25 cellular contexts compared by ENCODE assay signal in the genomic region with DNA sequence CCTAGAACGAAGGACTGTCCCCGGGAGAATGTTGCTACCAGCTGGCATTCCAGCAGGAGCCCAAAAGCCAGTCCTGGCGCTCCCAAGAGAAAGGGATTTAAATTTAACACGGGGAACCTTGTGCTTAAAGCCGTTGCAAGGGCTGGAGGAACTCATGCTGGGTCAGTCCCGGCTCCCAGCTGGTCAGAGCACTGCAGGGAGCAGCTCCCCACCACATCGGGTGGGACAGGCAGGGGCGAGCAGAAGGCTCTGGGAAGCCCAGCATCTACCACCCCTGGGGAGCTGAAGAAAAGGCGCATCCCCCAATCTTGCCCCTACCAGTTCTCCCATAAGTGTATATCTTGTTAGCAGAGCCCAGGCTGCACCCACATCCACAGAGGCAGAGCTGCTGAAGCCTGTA. TPM values are rescaled to one million over a fixed set of nuclear protein-coding genes. Genes with fewer than 3 reads are reported as not detected.
"Had no signal": no experiment of that assay in that cellular context is flagged by ENCODE, and none has a peak within 500 bp of the region (broad histone marks: within the 10 kb centered on the region; RNA-seq: fewer than 3 reads in every experiment).

No MANE protein-coding gene starts in this region.

- H3K4me1 ChIP-seq: gastroesophageal sphincter had no signal

- H3K36me3 ChIP-seq: gastroesophageal sphincter, tibial artery had no signal

- DNase-seq: activated B cell treated with CpG ODN at 0.5 μM for 24 hours; activated CD4-positive, alpha-beta T cell treated with anti-CD3 and anti-CD28 coated beads for 4 hours; activated CD4-positive, alpha-beta T cell treated with anti-CD3 and anti-CD28 coated beads, Interleukin-2, amount 50 U/mL, for 48 hours; activated CD8-positive, alpha-beta memory T cell treated with anti-CD3 and anti-CD28 coated beads, Interleukin-2, amount 50 U/mL, for 48 hours; activated naive CD4-positive, alpha-beta T cell treated with anti-CD3 and anti-CD28 coated beads for 36 hours; activated T-cell treated with anti-CD3 and anti-CD28 coated beads, Interleukin-2, amount 50 U/mL, for 4 hours; cerebellar nuclear complex; naive B cell; retina; stimulated activated CD4-positive, alpha-beta T cell treated with anti-CD3 and anti-CD28 coated beads, Interleukin-12 subunit alpha, Interleukin-12 subunit beta, amount 100 ng/mL, for 4 hours; stimulated activated CD4-positive, alpha-beta T cell treated with anti-CD3 and anti-CD28 coated beads, Interleukin-4, amount 100 ng/mL, for 4 hours; T-helper 9 cell had no signal

- ATAC-seq: activated T-cell treated with anti-CD3 and anti-CD28 coated beads, Interleukin-2, amount 50 U/mL, for 4 hours; gastroesophageal sphincter; left lobe of liver had no signal

- H3K4me3 ChIP-seq: coronary artery, gastroesophageal sphincter, lung, tibial artery had no signal

- H3K9me3 ChIP-seq: gastroesophageal sphincter, tibial artery had no signal

- H3K27ac ChIP-seq: coronary artery, epithelial cell of prostate, gastroesophageal sphincter, tibial artery had no signal

RNA-seq across cellular contexts. Expression of a gene that starts 15.7 kb away (rescaled TPM):
- total RNA-seq: activated B cell treated with CpG ODN at 0.5 μM for 24 hours; activated CD8-positive, alpha-beta memory T cell treated with anti-CD3 and anti-CD28 coated beads for 36 hours; activated naive CD4-positive, alpha-beta T cell treated with anti-CD3 and anti-CD28 coated beads for 36 hours; activated T-cell treated with anti-CD3 and anti-CD28 coated beads, Interleukin-2, amount 50 U/mL, for 4 hours; activated T-helper 2 cell treated with anti-CD3 and anti-CD28 coated beads, Interferon-gamma antibody, Interleukin-2, Interleukin-4, amounts not matched to agents 10 μg/mL and 5 μg/mL and 100 μg/mL, durations not matched to agents 14 hours and 24 hours and 36 hours; gastroesophageal sphincter; mesenteric fat pad; osteocyte; progenitor cell of endocrine pancreas; T-helper 1 cell treated with Interleukin-12 subunit alpha and Interleukin-12 subunit beta and Interleukin-4 antibody, amounts not matched to agents 30 ng/mL and 1 ng/mL, for 36 hours; urinary bladder had no signal
